Comparison of ENCODE assay signal across 9 cellular contexts in genomic region chr11:4186464-4187054, GRCh38.
DNase-seq lines count a peak whose midpoint lies in the region; ATAC-seq, FAIRE-seq and TF ChIP-seq lines count a peak whose summit lies in the region.
"Had no signal": no experiment of that assay in that cellular context is flagged by ENCODE, and none has a peak within 500 bp of the region (broad histone marks: within the 10 kb centered on the region; RNA-seq: fewer than 3 reads in every experiment).

No MANE protein-coding gene starts in this region.

- H2AFZ ChIP-seq in H1 (ENCODE audit: low read length) (no peak overlapping the region), neuronal stem cell (ENCODE audit: low read length) (peak overlapping the region; percentile 99)

- H3K36me3 ChIP-seq in CD4-positive, CD25-positive, alpha-beta regulatory T cell (ENCODE audit: control insufficient read depth, insufficient read depth, low read length) = no peaks in the 10 kb centered on the region
- H3K36me3 ChIP-seq in NT2/D1 (ENCODE audit: insufficient read depth, insufficient read length, low read length) = no peaks in the 10 kb centered on the region
- no peaks in the 10 kb centered on the region for H3K36me3 ChIP-seq in H1 (ENCODE audit: control insufficient read depth in 2 of 4, insufficient read depth in 4 of 4, low read length in 3 of 4)
- no peaks in the 10 kb centered on the region for H3K36me3 ChIP-seq in neuronal stem cell (replicated peaks in 1 of 2; ENCODE audit: control insufficient read depth in 2 of 2, insufficient read depth in 2 of 2, low read length in 2 of 2)

- H4K91ac ChIP-seq in H1 (replicated peaks; ENCODE audit: insufficient read length, low read length) (no peak overlapping the region), neuronal stem cell (ENCODE audit: low read depth, low read length, poor library complexity) (no peak overlapping the region)

- no peak overlapping the region for H3K56ac ChIP-seq in H1 (replicated peaks; ENCODE audit: insufficient read length, low read depth, low read length)

- H2BK5ac ChIP-seq in H1 (ENCODE audit: low read depth, low read length) (no peak overlapping the region), neuronal stem cell (ENCODE audit: low read length) (no peak overlapping the region)

- no peak for TF ChIP-seq RAD21 in H1 (IDR thresholded peaks at IDR 0.05 in 1 of 2, conservative IDR thresholded peaks at IDR 0.05 in 1 of 2; ENCODE audit: low read depth in 2 of 2, low read length in 2 of 2)

- no peak for DNase-seq in CD4-positive, CD25-positive, alpha-beta regulatory T cell
- DNase-seq in NT2/D1 (ENCODE audit: low read depth, low spot score) = no peak
- no peak for DNase-seq in H1 (ENCODE audit: low read depth in 1 of 2, low spot score in 2 of 2)
- DNase-seq in neuronal stem cell (ENCODE audit: low spot score) = no peak
- DNase-seq in NCI-H1092 treated with DMSO at 0.1 percent for 48 hours (lab: John Stamatoyannopoulos, UW) = no peak
- DNase-seq in NOMO-1 treated with dmso at 0.1 percent for 144 hours (lab: John Stamatoyannopoulos, UW; ENCODE audit: unreplicated experiment) = no peak

- TF ChIP-seq POLR2A in H1 (IDR thresholded peaks at IDR 0.05; ENCODE audit: control extremely low read depth in 1 of 2, low read depth in 2 of 2, low read length in 2 of 2) = no peak

- no peaks in the 10 kb centered on the region for H3K9me3 ChIP-seq in CD4-positive, CD25-positive, alpha-beta regulatory T cell (ENCODE audit: control insufficient read depth in 2 of 2, low read length in 2 of 2)
- H3K9me3 ChIP-seq in NT2/D1 (ENCODE audit: insufficient read depth, low read length) (peaks cover 5% of the 10 kb centered on the region; the same call in 1 of the 2 replicates), H1 (ENCODE audit: insufficient read depth in 2 of 2, low read depth in 1 of 2, low read length in 1 of 2) (no peaks in the 10 kb centered on the region), neuronal stem cell (replicated peaks in 1 of 2; ENCODE audit: control insufficient read depth in 2 of 2, insufficient read depth in 1 of 2, low read depth in 1 of 2, low read length in 2 of 2) (peaks cover 0 to 2% of the 10 kb centered on the region in 2 donors)

- H3K27me3 ChIP-seq in CD4-positive, CD25-positive, alpha-beta regulatory T cell (ENCODE audit: control insufficient read depth, insufficient read depth, low read length) = no peaks in the 10 kb centered on the region
- H3K27me3 ChIP-seq in NT2/D1 (ENCODE audit: insufficient read depth, insufficient read length) (no peaks in the 10 kb centered on the region), H1 (replicated peaks in 1 of 4; ENCODE audit: control insufficient read depth in 3 of 4, extremely low read depth in 1 of 4, insufficient read depth in 3 of 4, low read length in 3 of 4) (peaks cover 0 to 8% (median 3%) of the 10 kb centered on the region in 4 experiments; a peak in 4 of 7 replicates), neuronal stem cell (ENCODE audit: control insufficient read depth in 3 of 3, insufficient read depth in 3 of 3, low read depth in 1 of 3, low read length in 3 of 3) (peaks cover 0 to 41% (median 2%) of the 10 kb centered on the region in 3 experiments)

- H4K8ac ChIP-seq in H1 (ENCODE audit: extremely low read depth, insufficient read depth, low read length) (no peak overlapping the region), neuronal stem cell (ENCODE audit: low read depth, low read length) (no peak overlapping the region)

- H2BK20ac ChIP-seq in H1 (ENCODE audit: low read length) = no peak overlapping the region

- WGBS in H1 (ENCODE audit: extremely low coverage in 1 of 2, insufficient coverage in 1 of 2, insufficient read length in 1 of 2, insufficient replicate concordance in 2 of 2, low coverage in 1 of 2, low lambda C conversion rate in 2 of 2, missing lambda C conversion rate in 1 of 2), 2 experiments = 49% methylated on average over 9 of the region's 9 CpGs; no CpG with 5 or more reads in 1 of the 2 experiments
- no CpG with 5 or more reads among the region's 9 CpGs for WGBS in neuronal stem cell (ENCODE audit: extremely low coverage in 2 of 2, insufficient read length in 2 of 2, insufficient replicate concordance in 1 of 2), 2 donors

- no peak overlapping the region for H3K18ac ChIP-seq in H1 (ENCODE audit: extremely low read depth, low read length)
- no peak overlapping the region for H3K18ac ChIP-seq in neuronal stem cell (ENCODE audit: low read length)

- FAIRE-seq in H1 (lab: Jason Lieb, UNC) = no peak
- FAIRE-seq: TTC549 had no signal

- H3K27me3 Mint-ChIP-seq in CD4-positive, CD25-positive, alpha-beta regulatory T cell = peaks cover 14% of the 10 kb centered on the region

- no peak overlapping the region for H4K5ac ChIP-seq in H1 (ENCODE audit: insufficient read length, low read depth, low read length)

- no peak overlapping the region for H3K27ac ChIP-seq in CD4-positive, CD25-positive, alpha-beta regulatory T cell (ENCODE audit: insufficient read depth, low read length, poor library complexity, severe bottlenecking)
- no peak overlapping the region for H3K27ac ChIP-seq in H1 (ENCODE audit: low read depth, low read length)
- H3K27ac ChIP-seq in neuronal stem cell (replicated peaks; ENCODE audit: low read length) = no peak overlapping the region

- peaks cover 0 to 5% (median 2%) of the 10 kb centered on the region in 4 donors for H3K4me1 Mint-ChIP-seq in CD4-positive, CD25-positive, alpha-beta regulatory T cell

- H3K9me3 Mint-ChIP-seq in CD4-positive, CD25-positive, alpha-beta regulatory T cell = no peaks in the 10 kb centered on the region

- no peak for TF ChIP-seq CTCF in H1 (IDR thresholded peaks at IDR 0.05; ENCODE audit: control extremely low read depth in 1 of 3, insufficient read depth in 1 of 3, low read depth in 1 of 3, low read length in 3 of 3)

- H3K23me2 ChIP-seq in H1 (ENCODE audit: low read depth, low read length) = no peaks in the 10 kb centered on the region

- H3K9ac ChIP-seq in NT2/D1 (ENCODE audit: insufficient read length, low read depth) = no peak overlapping the region
- no peak overlapping the region for H3K9ac ChIP-seq in H1 (replicated peaks in 1 of 4; ENCODE audit: extremely low read depth in 1 of 4, low read depth in 3 of 4, low read length in 3 of 4)
- no peak overlapping the region for H3K9ac ChIP-seq in neuronal stem cell (ENCODE audit: low read depth, low read length, poor library complexity)

- peaks cover 9% of the 10 kb centered on the region for H3K4me1 ChIP-seq in CD4-positive, CD25-positive, alpha-beta regulatory T cell (ENCODE audit: control insufficient read depth, insufficient read depth, low read length, poor library complexity, severe bottlenecking)
- H3K4me1 ChIP-seq in NT2/D1 (ENCODE audit: insufficient read depth, insufficient read length) (no peaks in the 10 kb centered on the region), H1 (replicated peaks in 1 of 4; ENCODE audit: control insufficient read depth in 3 of 4, insufficient read depth in 4 of 4, low read length in 3 of 4) (peaks cover 0 to 3% (median 1%) of the 10 kb centered on the region in 4 experiments; a peak in 3 of 7 replicates), neuronal stem cell (ENCODE audit: control insufficient read depth in 2 of 2, insufficient read depth in 1 of 2, low read depth in 1 of 2, low read length in 2 of 2) (peaks cover 0 to 2% of the 10 kb centered on the region in 2 donors)

- H3K79me2 ChIP-seq in H1 (ENCODE audit: control insufficient read depth in 1 of 2, insufficient read depth in 2 of 2, low read length in 2 of 2) = no peaks in the 10 kb centered on the region

- CTCF ChIA-PET in H1 (lab: Charles Lee; ENCODE audit: partially characterized antibody) = interaction anchor here (0.5 to 7.8 kb wide), 47 partner anchors 7 to 1112 kb away, joined by 3 to 172 read pairs (median 5); partner anchors contain the start of genes OR51D1, OR52M1 and TRIM21

- no peak overlapping the region for H2BK120ac ChIP-seq in H1 (replicated peaks; ENCODE audit: low read depth, low read length)
- no peak overlapping the region for H2BK120ac ChIP-seq in neuronal stem cell (ENCODE audit: low read depth, low read length)

- H3K23ac ChIP-seq in H1 (ENCODE audit: insufficient read length) = no peak overlapping the region
- H3K23ac ChIP-seq in neuronal stem cell (ENCODE audit: low read depth, low read length, poor library complexity) = no peak overlapping the region

- H3K14ac ChIP-seq in H1 (ENCODE audit: insufficient read length) (no peak overlapping the region), neuronal stem cell (ENCODE audit: low read length) (no peak overlapping the region)

- no peaks in the 10 kb centered on the region for H4K20me1 ChIP-seq in H1 (replicated peaks in 1 of 2; ENCODE audit: control insufficient read depth in 1 of 2, insufficient read depth in 2 of 2, low read length in 2 of 2)

- TF ChIP-seq EP300 in H1 (IDR thresholded peaks at IDR 0.05; ENCODE audit: borderline replicate concordance in 1 of 2, low read depth in 2 of 2, low read length in 2 of 2) = no peak

- H2BK15ac ChIP-seq in H1 (ENCODE audit: low read length) (no peak overlapping the region), neuronal stem cell (ENCODE audit: low read length) (no peak overlapping the region)

- no peak for ATAC-seq in CD4-positive, CD25-positive, alpha-beta regulatory T cell (ENCODE audit: low read depth in 2 of 2)
- ATAC-seq in HG03571 (IDR thresholded peaks at IDR 0.05; ENCODE audit: unreplicated experiment) (no peak), HG03280 (IDR thresholded peaks at IDR 0.05; ENCODE audit: unreplicated experiment) (no peak)

- H3K4me3 ChIP-seq in CD4-positive, CD25-positive, alpha-beta regulatory T cell (ENCODE audit: low read depth, low read length) = no peak overlapping the region
- H3K4me3 ChIP-seq in NT2/D1 (ENCODE audit: insufficient read length, low read depth) = peak overlapping the region; percentile 61
- peak overlapping the region; percentile 42 to 76 (median 67) for H3K4me3 ChIP-seq in H1 (ENCODE audit: extremely low read depth in 1 of 4, insufficient read depth in 2 of 4, low read depth in 3 of 4, low read length in 4 of 4)
- peak overlapping the region; percentile 46 to 89 for H3K4me3 ChIP-seq in neuronal stem cell (ENCODE audit: low read length in 2 of 2)

- H3K79me1 ChIP-seq in H1 (ENCODE audit: low read depth, low read length) (no peaks in the 10 kb centered on the region), neuronal stem cell (ENCODE audit: low read depth, low read length) (no peaks in the 10 kb centered on the region)

- H3K36me3 Mint-ChIP-seq in CD4-positive, CD25-positive, alpha-beta regulatory T cell = no peaks in the 10 kb centered on the region

- H2BK12ac ChIP-seq in H1 (ENCODE audit: low read depth, low read length) (no peak overlapping the region), neuronal stem cell (ENCODE audit: low read length) (no peak overlapping the region)

- no peak overlapping the region for H3K27ac Mint-ChIP-seq in CD4-positive, CD25-positive, alpha-beta regulatory T cell

- POLR2A ChIA-PET in H1 (lab: Charles Lee; ENCODE audit: partially characterized antibody) = interaction anchor here (0.6 to 1.5 kb wide), 5 partner anchors 9 to 637 kb away, joined by 3 to 4 read pairs (median 3); no protein-coding TSS in a partner anchor

- no peak overlapping the region for H3K4ac ChIP-seq in H1 (replicated peaks; ENCODE audit: insufficient read length, low read depth, low read length)
- no peak overlapping the region for H3K4ac ChIP-seq in neuronal stem cell (ENCODE audit: low read length)

- peak overlapping the region in 1 of 2 experiments; percentile 70; a peak in 2 of 4 replicates for H3K4me2 ChIP-seq in H1 (ENCODE audit: insufficient read depth in 1 of 2, low read depth in 2 of 2, low read length in 2 of 2)
- peak overlapping the region; percentile 87 for H3K4me2 ChIP-seq in neuronal stem cell (ENCODE audit: insufficient read depth, low read length, poor library complexity, severe bottlenecking)

- peak overlapping the region; percentile 52 to 84 (median 72) for H3K4me3 Mint-ChIP-seq in CD4-positive, CD25-positive, alpha-beta regulatory T cell

- no peak overlapping the region for H2AK5ac ChIP-seq in H1 (ENCODE audit: low read depth, low read length)
- no peak overlapping the region for H2AK5ac ChIP-seq in neuronal stem cell (ENCODE audit: low read depth, low read length)
